Comparison of ENCODE assay signal across 14 cellular contexts in the genomic region with DNA sequence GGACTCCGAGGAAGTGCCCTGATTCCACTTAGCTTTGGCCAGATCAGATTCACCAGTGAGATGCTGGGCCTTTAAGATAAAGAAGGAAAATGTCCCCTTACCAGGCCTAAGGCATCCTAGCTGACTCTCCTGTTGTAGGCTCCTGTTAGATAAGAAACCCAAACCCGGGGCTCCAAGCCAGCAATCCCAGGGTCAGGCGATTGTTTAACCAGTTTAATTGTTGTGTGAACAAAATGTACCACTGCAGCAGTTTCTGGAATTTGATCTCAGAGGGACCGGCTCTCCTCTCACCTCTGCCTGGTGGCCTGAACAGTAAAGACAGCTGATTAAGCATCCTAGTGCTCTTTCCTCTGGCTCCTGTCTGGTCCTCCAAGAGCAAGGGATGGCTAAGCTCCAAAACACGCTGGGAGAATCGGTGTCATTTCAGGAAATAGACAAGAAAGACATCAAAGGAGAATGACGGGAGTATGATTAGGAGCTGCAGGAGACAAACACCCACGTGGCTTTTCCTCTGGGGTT. TPM values are rescaled to one million over a fixed set of nuclear protein-coding genes. Genes with fewer than 3 reads are reported as not detected.
DNase-seq lines count a peak whose midpoint lies in the region; ATAC-seq and TF ChIP-seq lines count a peak whose summit lies in the region.
"Had no signal": no experiment of that assay in that cellular context is flagged by ENCODE, and none has a peak within 500 bp of the region (broad histone marks: within the 10 kb centered on the region; RNA-seq: fewer than 3 reads in every experiment).

No MANE protein-coding gene starts in this region.

- H3K4me3 Mint-ChIP-seq in neural progenitor cell: no peak overlapping the region
- H3K4me3 Mint-ChIP-seq in T-cell: no peak overlapping the region
- H3K4me3 Mint-ChIP-seq: activated CD4-positive, alpha-beta memory T cell treated with anti-CD3 and anti-CD28 coated beads, Interleukin-2, amount 10 ng/mL, durations not matched to agents 7 days and 5 days; activated naive CD4-positive, alpha-beta T cell treated with anti-CD3 and anti-CD28 coated beads for 36 hours; CD8-positive, alpha-beta memory T cell had no signal

- no TSS peak for BruUV-seq in mammary epithelial cell (replicated peaks; lab: Mats Ljungman, UMichigan)

- H3K9ac ChIP-seq in mammary epithelial cell (ENCODE audit: insufficient read depth, low read length) (no peak overlapping the region), neural progenitor cell (no peak overlapping the region)

- WGBS in mammary epithelial cell (ENCODE audit: low coverage, missing lambda C conversion rate): 18% methylated on average over 8 of the region's 8 CpGs
- WGBS in lower leg skin, 2 donors: 39 to 50% methylated on average over 7 to 8 of the region's 8 CpGs

- H3K9me3 ChIP-seq in mammary epithelial cell (replicated peaks; ENCODE audit: insufficient read depth, low read length) (no peaks in the 10 kb centered on the region), neural progenitor cell (ENCODE audit: low read depth) (no peaks in the 10 kb centered on the region)

- H3K27me3 Mint-ChIP-seq in neural progenitor cell (ENCODE audit: insufficient read depth, low read depth) (peaks cover 4% of the 10 kb centered on the region), T-cell (peaks cover 3 to 14% of the 10 kb centered on the region in 2 donors)

- H3K4me1 ChIP-seq in mammary epithelial cell (ENCODE audit: insufficient read depth, low read length) (no peaks in the 10 kb centered on the region), neural progenitor cell (peaks cover 13% of the 10 kb centered on the region)

- H3K27me3 ChIP-seq in mammary epithelial cell (ENCODE audit: insufficient read depth, low read length) (no peaks in the 10 kb centered on the region), neural progenitor cell (no peaks in the 10 kb centered on the region)

- H3K79me2 ChIP-seq in mammary epithelial cell (ENCODE audit: insufficient read depth, low read length) (no peaks in the 10 kb centered on the region), neural progenitor cell (ENCODE audit: low read depth) (no peaks in the 10 kb centered on the region)

- H3K4me2 ChIP-seq in mammary epithelial cell (ENCODE audit: insufficient read depth, low read depth, low read length): no peak overlapping the region
- H3K4me2 ChIP-seq in neural progenitor cell: peak overlapping the region; percentile 34

- POLR2A ChIA-PET in T-cell (lab: Charles Lee): no interaction called here

- H3K27ac ChIP-seq in mammary epithelial cell (ENCODE audit: insufficient read depth, low read depth, low read length): no peak overlapping the region
- no peak overlapping the region for H3K27ac ChIP-seq in neural progenitor cell

- H3K9me3 Mint-ChIP-seq in neural progenitor cell (no peaks in the 10 kb centered on the region), T-cell (no peaks in the 10 kb centered on the region)
- H3K9me3 Mint-ChIP-seq: activated CD4-positive, alpha-beta memory T cell treated with anti-CD3 and anti-CD28 coated beads, Interleukin-2, amount 10 ng/mL, durations not matched to agents 7 days and 5 days; activated naive CD4-positive, alpha-beta T cell treated with anti-CD3 and anti-CD28 coated beads for 36 hours; CD8-positive, alpha-beta memory T cell had no signal

- H3K36me3 Mint-ChIP-seq in neural progenitor cell (no peaks in the 10 kb centered on the region), T-cell (no peaks in the 10 kb centered on the region)
- H3K36me3 Mint-ChIP-seq: CD8-positive, alpha-beta memory T cell had no signal

- H3K4me3 ChIP-seq in mammary epithelial cell (replicated peaks in 1 of 3; ENCODE audit: insufficient read depth in 1 of 3, low read depth in 2 of 3, low read length in 3 of 3): no peak overlapping the region
- no peak overlapping the region for H3K4me3 ChIP-seq in neural progenitor cell
- H3K4me3 ChIP-seq in lower leg skin (ENCODE audit: low read depth, poor library complexity, severe bottlenecking): no peak overlapping the region

- peak overlapping the region; percentile 78 for H3K27ac Mint-ChIP-seq in neural progenitor cell
- H3K27ac Mint-ChIP-seq in T-cell: no peak overlapping the region
- H3K27ac Mint-ChIP-seq: activated CD4-positive, alpha-beta memory T cell treated with anti-CD3 and anti-CD28 coated beads, Interleukin-2, amount 10 ng/mL, durations not matched to agents 7 days and 5 days; activated naive CD4-positive, alpha-beta T cell treated with anti-CD3 and anti-CD28 coated beads for 36 hours; CD8-positive, alpha-beta memory T cell had no signal

- dilution Hi-C loops in mammary epithelial cell (cut with HindIII; ENCODE audit: low sequenced_read_pairs): no loop called here

- in situ Hi-C loops in mammary epithelial cell (cut with MboI; ENCODE audit: low sequenced_read_pairs in 2 of 2): no loop called here

- intact Hi-C loops in mammary epithelial cell (cut with micrococcal nuclease) (no loop called here), lower leg skin (cut with DNase I; ENCODE audit: low total_unique reads) (no loop called here)

- H2AFZ ChIP-seq in mammary epithelial cell (ENCODE audit: low read depth, low read length) (peak overlapping the region; percentile 9), neural progenitor cell (replicated peaks) (peak overlapping the region; percentile 86)

- H4K20me1 ChIP-seq in mammary epithelial cell (ENCODE audit: insufficient read depth, low read length) (no peaks in the 10 kb centered on the region), neural progenitor cell (ENCODE audit: low read depth) (no peaks in the 10 kb centered on the region)

- ATAC-seq in GM21717 (IDR thresholded peaks at IDR 0.05; ENCODE audit: unreplicated experiment) (no peak), T-cell (replicated peaks in 1 of 4) (no peak)
- ATAC-seq: stimulated activated naive CD8-positive, alpha-beta T cell treated with anti-CD3 and anti-CD28 coated beads, Interleukin-15, Interleukin-2, amounts not matched to agents 100 U/mL and 50 U/mL, for 24 hours had no signal

- CTCF ChIA-PET in mammary epithelial cell (lab: Charles Lee; ENCODE audit: low non-redundant PET): no interaction called here
- CTCF ChIA-PET in T-cell (lab: Charles Lee): interaction anchor here in 1 of 2 donors (1.4 kb wide), 1 partner anchor 122 kb away, joined by 3 read pairs; no protein-coding TSS in a partner anchor

- DNase-seq in DMS53 (lab: John Stamatoyannopoulos, UW) (peak; percentile 67), NCI-H2107 treated with DMSO at 0.1 percent for 48 hours (lab: John Stamatoyannopoulos, UW; ENCODE audit: unreplicated experiment) (peak; percentile 74), mammary epithelial cell (no peak), neural progenitor cell (ENCODE audit: low spot score) (no peak), iPS-NIHi7 (ENCODE audit: extremely low spot score) (no peak), lower leg skin (ENCODE audit: low spot score in 2 of 2) (no peak), T-cell (no peak)
- DNase-seq: activated CD4-positive, alpha-beta memory T cell treated with anti-CD3 and anti-CD28 coated beads, Interleukin-2, amount 10 ng/mL, durations not matched to agents 7 days and 5 days; activated naive CD4-positive, alpha-beta T cell treated with anti-CD3 and anti-CD28 coated beads for 36 hours; CD8-positive, alpha-beta memory T cell; foreskin fibroblast; stimulated activated naive CD8-positive, alpha-beta T cell treated with anti-CD3 and anti-CD28 coated beads, Interleukin-15, Interleukin-2, amounts not matched to agents 100 U/mL and 50 U/mL, for 24 hours had no signal

- H3K36me3 ChIP-seq in mammary epithelial cell (ENCODE audit: insufficient read depth, low read length) (no peaks in the 10 kb centered on the region), neural progenitor cell (no peaks in the 10 kb centered on the region)

- H3K4me1 Mint-ChIP-seq in neural progenitor cell: peaks cover 30% of the 10 kb centered on the region
- no peaks in the 10 kb centered on the region for H3K4me1 Mint-ChIP-seq in T-cell
- H3K4me1 Mint-ChIP-seq: activated CD4-positive, alpha-beta memory T cell treated with anti-CD3 and anti-CD28 coated beads, Interleukin-2, amount 10 ng/mL, durations not matched to agents 7 days and 5 days; CD8-positive, alpha-beta memory T cell had no signal

- no peak for TF ChIP-seq POLR2A in lower leg skin (IDR thresholded peaks at IDR 0.05)

- H3F3A ChIP-seq in neural progenitor cell (ENCODE audit: low read depth): peaks cover 28% of the 10 kb centered on the region

- TF ChIP-seq CTCF in mammary epithelial cell (conservative IDR thresholded peaks at IDR 0.05 in 1 of 2, IDR thresholded peaks at IDR 0.05 in 1 of 2; ENCODE audit: extremely low read depth in 1 of 2, insufficient read depth in 1 of 2, low read depth in 1 of 2, low read length in 2 of 2): no peak
- TF ChIP-seq CTCF in neural progenitor cell (IDR thresholded peaks at IDR 0.05): no peak
- no peak for TF ChIP-seq CTCF in lower leg skin (IDR thresholded peaks at IDR 0.05)

RNA-seq across cellular contexts. Expression of a gene that starts 9.3 kb away (rescaled TPM):
- total RNA-seq in mammary epithelial cell: not detected
- not detected for polyA plus RNA-seq in mammary epithelial cell
- not detected for polyA minus RNA-seq in mammary epithelial cell
- total RNA-seq in neural progenitor cell (ENCODE audit: low replicate concordance): 9.7 and 20.2 TPM in 2 replicates
- total RNA-seq in lower leg skin: under 1 TPM in 1 of 4 donors, not detected in 3; 0.30 TPM
- under 1 TPM in 1 of 5 donors, not detected in 4; 0.30 TPM for total RNA-seq in T-cell
- total RNA-seq: activated CD4-positive, alpha-beta memory T cell treated with anti-CD3 and anti-CD28 coated beads, Interleukin-2, amount 10 ng/mL, durations not matched to agents 7 days and 5 days; activated naive CD4-positive, alpha-beta T cell treated with anti-CD3 and anti-CD28 coated beads for 36 hours; CD8-positive, alpha-beta memory T cell; osteocyte had no signal
- polyA plus RNA-seq: CD8-positive, alpha-beta memory T cell had no signal

RNA-seq across cellular contexts. Expression of a gene that starts 44.5 kb away (rescaled TPM):
- total RNA-seq in mammary epithelial cell: 10 to 100 TPM; 11.8 TPM
- 3.1 TPM for polyA plus RNA-seq in mammary epithelial cell
- polyA minus RNA-seq in mammary epithelial cell: 3.3 TPM
- 29.4 and 56.2 TPM in 2 replicates for total RNA-seq in neural progenitor cell (ENCODE audit: low replicate concordance)
- total RNA-seq in lower leg skin: 10 to 100 TPM; 31.9 to 39.2 (median 32.3) TPM
- 10 to 100 TPM; 15.0 to 38.7 (median 32.7) TPM for total RNA-seq in T-cell

RNA-seq across cellular contexts. Expression of a gene that starts 55.9 kb away (rescaled TPM):
- total RNA-seq in mammary epithelial cell (1 to 10 TPM; 3.2 to 5.2 TPM), neural progenitor cell (ENCODE audit: low replicate concordance) (15.0 and 79.0 TPM in 2 replicates), lower leg skin (not detected), T-cell (under 1 TPM in 2 of 5 donors, not detected in 3; 0.69 to 0.98 TPM)
- polyA plus RNA-seq in mammary epithelial cell: 4.6 TPM
- 2.8 TPM for polyA minus RNA-seq in mammary epithelial cell
- total RNA-seq: osteocyte had no signal
- polyA plus RNA-seq: CD8-positive, alpha-beta memory T cell had no signal

Comparison
In these comparisons a context has a peak if more than half of its experiments do, and no peak if none do; other contexts are left out.
1. DNase-seq: peak in DMS53 (single experiment) and NCI-H2107 treated with DMSO at 0.1 percent for 48 hours (single experiment); none in mammary epithelial cell (single experiment), neural progenitor cell (single experiment), iPS-NIHi7 (single experiment), lower leg skin (0 of 2) and T-cell (0 of 34).